ENCODE assay signal across 10 cellular contexts in genomic region chr6:1872649-1873131, GRCh38.
DNase-seq lines count a peak whose midpoint lies in the region; ATAC-seq, FAIRE-seq and TF ChIP-seq lines count a peak whose summit lies in the region.
"Had no signal": no experiment of that assay in that cellular context is flagged by ENCODE, and none has a peak within 500 bp of the region (broad histone marks: within the 10 kb centered on the region; RNA-seq: fewer than 3 reads in every experiment).

No MANE protein-coding gene starts in this region.

- no peak for FAIRE-seq in D721Med (lab: Jason Lieb, UNC)

- DNase-seq in DMS 273 treated with DMSO at 0.1 percent for 48 hours (lab: John Stamatoyannopoulos, UW), result peak; percentile 91
- peak; percentile 65 for DNase-seq in NCI-H128 (lab: John Stamatoyannopoulos, UW; ENCODE audit: unreplicated experiment)
- peak; percentile 38 to 60 (median 44) for DNase-seq in body of pancreas
- no peak for DNase-seq in mucosa of descending colon
- DNase-seq in DMS153 treated with DMSO at 0.1 percent for 48 hours (lab: John Stamatoyannopoulos, UW; ENCODE audit: unreplicated experiment), result no peak
- no peak for DNase-seq in activated CD8-positive, alpha-beta memory T cell treated with anti-CD3 and anti-CD28 coated beads for 24 hours
- no peak for DNase-seq in D721Med (ENCODE audit: insufficient read length, low spot score)
- DNase-seq: DMS153, naive B cell had no signal

- no peak for TF ChIP-seq CTCF in body of pancreas (IDR thresholded peaks at IDR 0.05)
- no peak for TF ChIP-seq CTCF in mucosa of descending colon (IDR thresholded peaks at IDR 0.05)
- no peak for TF ChIP-seq CTCF in D721Med (IDR thresholded peaks at IDR 0.05; ENCODE audit: insufficient read depth, missing control alignments)

- peaks cover 15% of the 10 kb centered on the region for H3K4me1 ChIP-seq in body of pancreas
- H3K4me1 ChIP-seq in mucosa of descending colon (ENCODE audit: low read depth), result no peaks in the 10 kb centered on the region

- H3K27ac ChIP-seq in body of pancreas, result peak overlapping the region in 2 of 4 donors; percentile 15 to 37

- H3K27me3 ChIP-seq in body of pancreas, result no peaks in the 10 kb centered on the region

- ATAC-seq in body of pancreas, result peak; percentile 69
- ATAC-seq in mucosa of descending colon, result peak; percentile 49
- ATAC-seq in HG03457 (IDR thresholded peaks at IDR 0.05; ENCODE audit: unreplicated experiment), result no peak

- 54 to 68% methylated on average over 11 of the region's 11 CpGs for WGBS in body of pancreas, 2 donors

- no peak for TF ChIP-seq POLR2A in body of pancreas (IDR thresholded peaks at IDR 0.05)

- no peaks in the 10 kb centered on the region for H3K36me3 ChIP-seq in body of pancreas (replicated peaks in 1 of 2; ENCODE audit: insufficient read depth in 1 of 2, low read depth in 2 of 2)
- no peaks in the 10 kb centered on the region for H3K36me3 ChIP-seq in mucosa of descending colon (ENCODE audit: low read depth)

- H3K9me3 ChIP-seq in body of pancreas, result no peaks in the 10 kb centered on the region
- no peaks in the 10 kb centered on the region for H3K9me3 ChIP-seq in mucosa of descending colon

- intact Hi-C loops in body of pancreas (cut with DNase I), result no loop called here
- intact Hi-C loops in mucosa of descending colon (cut with DNase I, micrococcal nuclease), result no loop called here

- H3K4me3 ChIP-seq in body of pancreas (no peak overlapping the region), mucosa of descending colon (no peak overlapping the region)

Comparison
In these comparisons a context has a peak if more than half of its experiments do, and no peak if none do; other contexts are left out.
1. DNase-seq: peak in DMS 273 treated with DMSO at 0.1 percent for 48 hours (single experiment), NCI-H128 (single experiment) and body of pancreas (4 of 4); none in mucosa of descending colon (0 of 3), DMS153 treated with DMSO at 0.1 percent for 48 hours (single experiment), activated CD8-positive, alpha-beta memory T cell treated with anti-CD3 and anti-CD28 coated beads for 24 hours (single experiment) and D721Med (single experiment).